Comparison of ENCODE assay signal across 1 cellular context in the genomic region with DNA sequence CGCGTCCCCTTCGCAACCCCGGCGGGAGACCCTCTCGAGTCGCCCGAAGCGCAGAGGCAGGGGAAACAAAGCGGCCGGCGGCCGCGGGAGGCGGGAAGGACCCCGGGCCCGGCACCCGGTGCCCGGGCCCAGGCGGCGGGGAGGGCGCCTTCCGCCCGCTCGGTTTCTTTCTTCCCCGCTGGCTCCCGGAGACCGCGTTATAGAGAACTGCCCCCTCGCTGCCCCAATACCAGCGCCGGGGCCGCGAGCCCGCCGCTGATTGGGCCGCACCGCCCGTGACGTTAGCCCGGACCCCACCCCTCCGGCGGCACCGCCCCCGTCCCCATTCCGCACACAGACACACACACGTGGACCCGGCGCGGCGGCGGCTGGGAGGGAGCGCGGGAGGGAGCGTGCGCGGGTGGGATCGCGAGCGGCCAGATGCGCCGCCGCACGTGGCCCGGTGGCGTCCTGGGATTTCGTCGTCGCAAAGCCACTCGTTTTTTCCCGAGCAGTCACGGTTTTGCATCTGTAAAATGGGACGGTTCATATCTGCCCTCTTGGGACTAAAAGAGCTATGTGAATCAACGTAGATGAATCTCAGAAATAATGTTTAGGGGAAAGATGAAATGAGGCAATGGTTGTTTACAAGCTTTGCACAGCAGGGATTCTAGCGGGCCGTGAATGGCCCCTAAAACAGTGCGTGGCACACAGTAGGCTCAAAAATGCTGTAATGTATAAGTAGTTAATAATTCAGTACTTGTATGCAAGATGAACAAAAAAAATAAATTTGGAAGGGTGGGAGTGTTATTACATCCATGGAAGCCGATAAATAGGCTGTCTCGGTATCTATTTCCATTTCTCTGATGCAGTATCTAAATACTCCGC.
TF ChIP-seq lines count a peak whose summit lies in the region.

A gene (minus strand): TSS at position 209 of the 867 bp plus-strand sequence. CDS start 462 bp downstream, outside the sequence.

TF ChIP-seq in K562, 482 proteins besides CTCF, POLR2A, EP300 and RAD21 (continued from another document and continues in another):
- TF ChIP-seq, protein P1, sequence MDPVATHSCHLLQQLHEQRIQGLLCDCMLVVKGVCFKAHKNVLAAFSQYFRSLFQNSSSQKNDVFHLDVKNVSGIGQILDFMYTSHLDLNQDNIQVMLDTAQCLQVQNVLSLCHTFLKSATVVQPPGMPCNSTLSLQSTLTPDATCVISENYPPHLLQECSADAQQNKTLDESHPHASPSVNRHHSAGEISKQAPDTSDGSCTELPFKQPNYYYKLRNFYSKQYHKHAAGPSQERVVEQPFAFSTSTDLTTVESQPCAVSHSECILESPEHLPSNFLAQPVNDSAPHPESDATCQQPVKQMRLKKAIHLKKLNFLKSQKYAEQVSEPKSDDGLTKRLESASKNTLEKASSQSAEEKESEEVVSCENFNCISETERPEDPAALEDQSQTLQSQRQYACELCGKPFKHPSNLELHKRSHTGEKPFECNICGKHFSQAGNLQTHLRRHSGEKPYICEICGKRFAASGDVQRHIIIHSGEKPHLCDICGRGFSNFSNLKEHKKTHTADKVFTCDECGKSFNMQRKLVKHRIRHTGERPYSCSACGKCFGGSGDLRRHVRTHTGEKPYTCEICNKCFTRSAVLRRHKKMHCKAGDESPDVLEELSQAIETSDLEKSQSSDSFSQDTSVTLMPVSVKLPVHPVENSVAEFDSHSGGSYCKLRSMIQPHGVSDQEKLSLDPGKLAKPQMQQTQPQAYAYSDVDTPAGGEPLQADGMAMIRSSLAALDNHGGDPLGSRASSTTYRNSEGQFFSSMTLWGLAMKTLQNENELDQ (CRISPR knock-in tag; IDR thresholded peaks at IDR 0.05; ENCODE audit: borderline replicate concordance) = no peak
- TF ChIP-seq STAT5A (IDR thresholded peaks at IDR 0.05; ENCODE audit: borderline replicate concordance, low read length) (no peak), PCBP2 (IDR thresholded peaks at IDR 0.05; ENCODE audit: low read depth, low read length, poor library complexity, severe bottlenecking) (no peak), ZNF311 (CRISPR knock-in tag; IDR thresholded peaks at IDR 0.05) (no peak), CBX2 (IDR thresholded peaks at IDR 0.05; ENCODE audit: insufficient read depth, low read length, poor library complexity, severe bottlenecking) (no peak), ZNF57 (CRISPR knock-in tag; IDR thresholded peaks at IDR 0.05) (no peak), LEF1 (IDR thresholded peaks at IDR 0.05) (no peak; the same call in 1 of the 2 replicates), ETV5 (CRISPR knock-in tag; IDR thresholded peaks at IDR 0.05; ENCODE audit: low read depth) (no peak), ZNF431 (CRISPR knock-in tag; IDR thresholded peaks at IDR 0.05) (no peak), RUNX1 (IDR thresholded peaks at IDR 0.05; ENCODE audit: low read depth) (no peak), C11orf30 (IDR thresholded peaks at IDR 0.05; ENCODE audit: low read depth) (no peak), PTTG1 (tag; IDR thresholded peaks at IDR 0.05; ENCODE audit: low read depth) (no peak), RBM22 (IDR thresholded peaks at IDR 0.05; ENCODE audit: low read depth, low read length, poor library complexity, severe bottlenecking) (no peak), SMAD2 (IDR thresholded peaks at IDR 0.05; ENCODE audit: low read depth, low read length) (no peak), GATA2 (CRISPR knock-in tag; IDR thresholded peaks at IDR 0.05) (no peak), ZNF3 (CRISPR knock-in tag; IDR thresholded peaks at IDR 0.05) (no peak), FIP1L1 (IDR thresholded peaks at IDR 0.05; ENCODE audit: low read depth, low read length, poor library complexity, severe bottlenecking) (no peak), ZNF24 (IDR thresholded peaks at IDR 0.05) (peak; percentile 68), ZNF224 (CRISPR knock-in tag; IDR thresholded peaks at IDR 0.05) (no peak), ZFX (CRISPR knock-in tag; IDR thresholded peaks at IDR 0.05) (peak; percentile 35; the same call in 1 of the 2 replicates), CBFA2T2 (conservative IDR thresholded peaks at IDR 0.05) (no peak), ZNF174 (CRISPR knock-in tag; IDR thresholded peaks at IDR 0.05) (no peak), CTBP1 (IDR thresholded peaks at IDR 0.05; ENCODE audit: borderline replicate concordance) (0 out of 2 replicates have a peak, but pooled peaks have one; percentile 5), HIVEP1 (CRISPR knock-in tag; IDR thresholded peaks at IDR 0.05) (no peak), POU5F1 (IDR thresholded peaks at IDR 0.05; ENCODE audit: borderline replicate concordance, low read depth, low read length, partially characterized antibody) (no peak), PPARD (CRISPR knock-in tag; IDR thresholded peaks at IDR 0.05) (no peak), MTF1 (CRISPR knock-in tag; IDR thresholded peaks at IDR 0.05; ENCODE audit: borderline replicate concordance) (no peak), TCFL5 (CRISPR knock-in tag; conservative IDR thresholded peaks at IDR 0.05) (no peak), PHF21A (IDR thresholded peaks at IDR 0.05; ENCODE audit: borderline replicate concordance, low read depth) (no peak)
- TF ChIP-seq, protein P2, sequence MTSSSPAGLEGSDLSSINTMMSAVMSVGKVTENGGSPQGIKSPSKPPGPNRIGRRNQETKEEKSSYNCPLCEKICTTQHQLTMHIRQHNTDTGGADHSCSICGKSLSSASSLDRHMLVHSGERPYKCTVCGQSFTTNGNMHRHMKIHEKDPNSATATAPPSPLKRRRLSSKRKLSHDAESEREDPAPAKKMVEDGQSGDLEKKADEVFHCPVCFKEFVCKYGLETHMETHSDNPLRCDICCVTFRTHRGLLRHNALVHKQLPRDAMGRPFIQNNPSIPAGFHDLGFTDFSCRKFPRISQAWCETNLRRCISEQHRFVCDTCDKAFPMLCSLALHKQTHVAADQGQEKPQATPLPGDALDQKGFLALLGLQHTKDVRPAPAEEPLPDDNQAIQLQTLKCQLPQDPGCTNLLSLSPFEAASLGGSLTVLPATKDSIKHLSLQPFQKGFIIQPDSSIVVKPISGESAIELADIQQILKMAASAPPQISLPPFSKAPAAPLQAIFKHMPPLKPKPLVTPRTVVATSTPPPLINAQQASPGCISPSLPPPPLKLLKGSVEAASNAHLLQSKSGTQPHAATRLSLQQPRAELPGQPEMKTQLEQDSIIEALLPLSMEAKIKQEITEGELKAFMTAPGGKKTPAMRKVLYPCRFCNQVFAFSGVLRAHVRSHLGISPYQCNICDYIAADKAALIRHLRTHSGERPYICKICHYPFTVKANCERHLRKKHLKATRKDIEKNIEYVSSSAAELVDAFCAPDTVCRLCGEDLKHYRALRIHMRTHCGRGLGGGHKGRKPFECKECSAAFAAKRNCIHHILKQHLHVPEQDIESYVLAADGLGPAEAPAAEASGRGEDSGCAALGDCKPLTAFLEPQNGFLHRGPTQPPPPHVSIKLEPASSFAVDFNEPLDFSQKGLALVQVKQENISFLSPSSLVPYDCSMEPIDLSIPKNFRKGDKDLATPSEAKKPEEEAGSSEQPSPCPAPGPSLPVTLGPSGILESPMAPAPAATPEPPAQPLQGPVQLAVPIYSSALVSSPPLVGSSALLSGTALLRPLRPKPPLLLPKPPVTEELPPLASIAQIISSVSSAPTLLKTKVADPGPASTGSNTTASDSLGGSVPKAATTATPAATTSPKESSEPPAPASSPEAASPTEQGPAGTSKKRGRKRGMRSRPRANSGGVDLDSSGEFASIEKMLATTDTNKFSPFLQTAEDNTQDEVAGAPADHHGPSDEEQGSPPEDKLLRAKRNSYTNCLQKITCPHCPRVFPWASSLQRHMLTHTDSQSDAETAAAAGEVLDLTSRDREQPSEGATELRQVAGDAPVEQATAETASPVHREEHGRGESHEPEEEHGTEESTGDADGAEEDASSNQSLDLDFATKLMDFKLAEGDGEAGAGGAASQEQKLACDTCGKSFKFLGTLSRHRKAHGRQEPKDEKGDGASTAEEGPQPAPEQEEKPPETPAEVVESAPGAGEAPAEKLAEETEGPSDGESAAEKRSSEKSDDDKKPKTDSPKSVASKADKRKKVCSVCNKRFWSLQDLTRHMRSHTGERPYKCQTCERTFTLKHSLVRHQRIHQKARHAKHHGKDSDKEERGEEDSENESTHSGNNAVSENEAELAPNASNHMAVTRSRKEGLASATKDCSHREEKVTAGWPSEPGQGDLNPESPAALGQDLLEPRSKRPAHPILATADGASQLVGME (CRISPR knock-in tag; IDR thresholded peaks at IDR 0.05) = no peak
- TF ChIP-seq, protein P3, sequence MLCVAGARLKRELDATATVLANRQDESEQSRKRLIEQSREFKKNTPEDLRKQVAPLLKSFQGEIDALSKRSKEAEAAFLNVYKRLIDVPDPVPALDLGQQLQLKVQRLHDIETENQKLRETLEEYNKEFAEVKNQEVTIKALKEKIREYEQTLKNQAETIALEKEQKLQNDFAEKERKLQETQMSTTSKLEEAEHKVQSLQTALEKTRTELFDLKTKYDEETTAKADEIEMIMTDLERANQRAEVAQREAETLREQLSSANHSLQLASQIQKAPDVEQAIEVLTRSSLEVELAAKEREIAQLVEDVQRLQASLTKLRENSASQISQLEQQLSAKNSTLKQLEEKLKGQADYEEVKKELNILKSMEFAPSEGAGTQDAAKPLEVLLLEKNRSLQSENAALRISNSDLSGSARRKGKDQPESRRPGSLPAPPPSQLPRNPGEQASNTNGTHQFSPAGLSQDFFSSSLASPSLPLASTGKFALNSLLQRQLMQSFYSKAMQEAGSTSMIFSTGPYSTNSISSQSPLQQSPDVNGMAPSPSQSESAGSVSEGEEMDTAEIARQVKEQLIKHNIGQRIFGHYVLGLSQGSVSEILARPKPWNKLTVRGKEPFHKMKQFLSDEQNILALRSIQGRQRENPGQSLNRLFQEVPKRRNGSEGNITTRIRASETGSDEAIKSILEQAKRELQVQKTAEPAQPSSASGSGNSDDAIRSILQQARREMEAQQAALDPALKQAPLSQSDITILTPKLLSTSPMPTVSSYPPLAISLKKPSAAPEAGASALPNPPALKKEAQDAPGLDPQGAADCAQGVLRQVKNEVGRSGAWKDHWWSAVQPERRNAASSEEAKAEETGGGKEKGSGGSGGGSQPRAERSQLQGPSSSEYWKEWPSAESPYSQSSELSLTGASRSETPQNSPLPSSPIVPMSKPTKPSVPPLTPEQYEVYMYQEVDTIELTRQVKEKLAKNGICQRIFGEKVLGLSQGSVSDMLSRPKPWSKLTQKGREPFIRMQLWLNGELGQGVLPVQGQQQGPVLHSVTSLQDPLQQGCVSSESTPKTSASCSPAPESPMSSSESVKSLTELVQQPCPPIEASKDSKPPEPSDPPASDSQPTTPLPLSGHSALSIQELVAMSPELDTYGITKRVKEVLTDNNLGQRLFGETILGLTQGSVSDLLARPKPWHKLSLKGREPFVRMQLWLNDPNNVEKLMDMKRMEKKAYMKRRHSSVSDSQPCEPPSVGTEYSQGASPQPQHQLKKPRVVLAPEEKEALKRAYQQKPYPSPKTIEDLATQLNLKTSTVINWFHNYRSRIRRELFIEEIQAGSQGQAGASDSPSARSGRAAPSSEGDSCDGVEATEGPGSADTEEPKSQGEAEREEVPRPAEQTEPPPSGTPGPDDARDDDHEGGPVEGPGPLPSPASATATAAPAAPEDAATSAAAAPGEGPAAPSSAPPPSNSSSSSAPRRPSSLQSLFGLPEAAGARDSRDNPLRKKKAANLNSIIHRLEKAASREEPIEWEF (CRISPR knock-in tag; IDR thresholded peaks at IDR 0.05) = no peak
- TF ChIP-seq, protein P4, sequence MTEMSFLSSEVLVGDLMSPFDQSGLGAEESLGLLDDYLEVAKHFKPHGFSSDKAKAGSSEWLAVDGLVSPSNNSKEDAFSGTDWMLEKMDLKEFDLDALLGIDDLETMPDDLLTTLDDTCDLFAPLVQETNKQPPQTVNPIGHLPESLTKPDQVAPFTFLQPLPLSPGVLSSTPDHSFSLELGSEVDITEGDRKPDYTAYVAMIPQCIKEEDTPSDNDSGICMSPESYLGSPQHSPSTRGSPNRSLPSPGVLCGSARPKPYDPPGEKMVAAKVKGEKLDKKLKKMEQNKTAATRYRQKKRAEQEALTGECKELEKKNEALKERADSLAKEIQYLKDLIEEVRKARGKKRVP (CRISPR knock-in tag; IDR thresholded peaks at IDR 0.05) = no peak
- TF ChIP-seq, protein P5, sequence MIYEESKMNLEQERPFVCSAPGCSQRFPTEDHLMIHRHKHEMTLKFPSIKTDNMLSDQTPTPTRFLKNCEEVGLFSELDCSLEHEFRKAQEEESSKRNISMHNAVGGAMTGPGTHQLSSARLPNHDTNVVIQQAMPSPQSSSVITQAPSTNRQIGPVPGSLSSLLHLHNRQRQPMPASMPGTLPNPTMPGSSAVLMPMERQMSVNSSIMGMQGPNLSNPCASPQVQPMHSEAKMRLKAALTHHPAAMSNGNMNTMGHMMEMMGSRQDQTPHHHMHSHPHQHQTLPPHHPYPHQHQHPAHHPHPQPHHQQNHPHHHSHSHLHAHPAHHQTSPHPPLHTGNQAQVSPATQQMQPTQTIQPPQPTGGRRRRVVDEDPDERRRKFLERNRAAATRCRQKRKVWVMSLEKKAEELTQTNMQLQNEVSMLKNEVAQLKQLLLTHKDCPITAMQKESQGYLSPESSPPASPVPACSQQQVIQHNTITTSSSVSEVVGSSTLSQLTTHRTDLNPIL (CRISPR knock-in tag; IDR thresholded peaks at IDR 0.05) = no peak
- TF ChIP-seq, protein P6, sequence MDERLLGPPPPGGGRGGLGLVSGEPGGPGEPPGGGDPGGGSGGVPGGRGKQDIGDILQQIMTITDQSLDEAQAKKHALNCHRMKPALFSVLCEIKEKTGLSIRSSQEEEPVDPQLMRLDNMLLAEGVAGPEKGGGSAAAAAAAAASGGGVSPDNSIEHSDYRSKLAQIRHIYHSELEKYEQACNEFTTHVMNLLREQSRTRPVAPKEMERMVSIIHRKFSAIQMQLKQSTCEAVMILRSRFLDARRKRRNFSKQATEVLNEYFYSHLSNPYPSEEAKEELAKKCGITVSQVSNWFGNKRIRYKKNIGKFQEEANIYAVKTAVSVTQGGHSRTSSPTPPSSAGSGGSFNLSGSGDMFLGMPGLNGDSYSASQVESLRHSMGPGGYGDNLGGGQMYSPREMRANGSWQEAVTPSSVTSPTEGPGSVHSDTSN (CRISPR knock-in tag; IDR thresholded peaks at IDR 0.05; ENCODE audit: low read depth) = no peak
- TF ChIP-seq, protein P6 (tag; conservative IDR thresholded peaks at IDR 0.05; ENCODE audit: low read depth) = no peak
- TF ChIP-seq, protein P7, sequence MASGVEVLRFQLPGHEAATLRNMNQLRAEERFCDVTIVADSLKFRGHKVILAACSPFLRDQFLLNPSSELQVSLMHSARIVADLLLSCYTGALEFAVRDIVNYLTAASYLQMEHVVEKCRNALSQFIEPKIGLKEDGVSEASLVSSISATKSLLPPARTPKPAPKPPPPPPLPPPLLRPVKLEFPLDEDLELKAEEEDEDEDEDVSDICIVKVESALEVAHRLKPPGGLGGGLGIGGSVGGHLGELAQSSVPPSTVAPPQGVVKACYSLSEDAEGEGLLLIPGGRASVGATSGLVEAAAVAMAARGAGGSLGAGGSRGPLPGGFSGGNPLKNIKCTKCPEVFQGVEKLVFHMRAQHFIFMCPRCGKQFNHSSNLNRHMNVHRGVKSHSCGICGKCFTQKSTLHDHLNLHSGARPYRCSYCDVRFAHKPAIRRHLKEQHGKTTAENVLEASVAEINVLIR (CRISPR knock-in tag; IDR thresholded peaks at IDR 0.05) = no peak
